Comparison of ENCODE assay signal across 11 cellular contexts in genomic region chr4:152590179-152591031, GRCh38. TPM values are rescaled to one million over a fixed set of nuclear protein-coding genes. Genes with fewer than 3 reads are reported as not detected.
DNase-seq lines count a peak whose midpoint lies in the region; ATAC-seq and TF ChIP-seq lines count a peak whose summit lies in the region.
"Had no signal": no experiment of that assay in that cellular context is flagged by ENCODE, and none has a peak within 500 bp of the region (broad histone marks: within the 10 kb centered on the region; RNA-seq: fewer than 3 reads in every experiment).

No MANE protein-coding gene starts in this region.

- H3K36me3 ChIP-seq in Peyer's patch = no peaks in the 10 kb centered on the region
- no peaks in the 10 kb centered on the region for H3K36me3 ChIP-seq in ascending aorta

- H3K4me1 ChIP-seq in Peyer's patch (peaks cover 0 to 11% (median 0%) of the 10 kb centered on the region in 4 donors), ascending aorta (no peaks in the 10 kb centered on the region)

- no peak for TF ChIP-seq CTCF in HFF-Myc (IDR thresholded peaks at IDR 0.05; ENCODE audit: low read depth, low read length, missing control alignments)
- TF ChIP-seq CTCF in foreskin fibroblast (IDR thresholded peaks at IDR 0.05; ENCODE audit: low read depth, low read length) = no peak
- no peak for TF ChIP-seq CTCF in Peyer's patch (IDR thresholded peaks at IDR 0.05)
- no peak for TF ChIP-seq CTCF in ascending aorta (IDR thresholded peaks at IDR 0.05)

- H3K27me3 ChIP-seq in Peyer's patch = no peaks in the 10 kb centered on the region
- no peaks in the 10 kb centered on the region for H3K27me3 ChIP-seq in ascending aorta

- DNase-seq in A172 (ENCODE audit: low spot score) (peak; percentile 77), HFF-Myc (ENCODE audit: extremely low read depth, low read depth) (peak; percentile 84), RPMI8226 (peak; percentile 16), foreskin fibroblast (peak; percentile 91 to 95), Peyer's patch (no peak), NCI-H2081 treated with DMSO at 0.1 percent for 48 hours (lab: John Stamatoyannopoulos, UW) (no peak), ascending aorta (ENCODE audit: low spot score in 2 of 2) (no peak)

- H3K9me3 ChIP-seq in Peyer's patch (no peaks in the 10 kb centered on the region), ascending aorta (no peaks in the 10 kb centered on the region)

- H3K27ac ChIP-seq in Peyer's patch (no peak overlapping the region), ascending aorta (no peak overlapping the region)
- H3K27ac ChIP-seq: C4-2B had no signal

- no peak for ATAC-seq in HG03342 (IDR thresholded peaks at IDR 0.05; ENCODE audit: unreplicated experiment)
- ATAC-seq: activated naive CD8-positive, alpha-beta T cell treated with anti-CD3 and anti-CD28 coated beads, Interleukin-2, amount 50 U/mL, for 24 hours had no signal

- intact Hi-C loops in ascending aorta (cut with DNase I) = no loop called here

- no peak overlapping the region for H3K4me3 ChIP-seq in HFF-Myc (replicated peaks; ENCODE audit: low read depth, low read length)
- no peak overlapping the region for H3K4me3 ChIP-seq in foreskin fibroblast (ENCODE audit: low read depth in 1 of 2, low read length in 2 of 2)
- H3K4me3 ChIP-seq in Peyer's patch = no peak overlapping the region
- H3K4me3 ChIP-seq in ascending aorta = no peak overlapping the region
- H3K4me3 ChIP-seq: lung had no signal

- TF ChIP-seq POLR2A in Peyer's patch (IDR thresholded peaks at IDR 0.05) = no peak

RNA-seq across cellular contexts. Expression of gene FBXW7, which starts 54.5 kb away (rescaled TPM):
- total RNA-seq in A172 (2014; rRNA removed; shearing (Covaris generic)) = 14.2 and 29.9 TPM in 2 replicates
- total RNA-seq in Peyer's patch (100 to 1,000 TPM in 1 of 4 donors, 10 to 100 TPM in 3; 33.4 to 120 (median 43.0) TPM), ascending aorta (128 TPM)

Comparison
In these comparisons a context has a peak if more than half of its experiments do, and no peak if none do; other contexts are left out.
1. DNase-seq: peak in A172 (single experiment), HFF-Myc (single experiment), RPMI8226 (single experiment) and foreskin fibroblast (2 of 2); none in Peyer's patch (0 of 3), NCI-H2081 treated with DMSO at 0.1 percent for 48 hours (single experiment) and ascending aorta (0 of 2).